1 cellular context compared by ENCODE assay signal in the genomic region with DNA sequence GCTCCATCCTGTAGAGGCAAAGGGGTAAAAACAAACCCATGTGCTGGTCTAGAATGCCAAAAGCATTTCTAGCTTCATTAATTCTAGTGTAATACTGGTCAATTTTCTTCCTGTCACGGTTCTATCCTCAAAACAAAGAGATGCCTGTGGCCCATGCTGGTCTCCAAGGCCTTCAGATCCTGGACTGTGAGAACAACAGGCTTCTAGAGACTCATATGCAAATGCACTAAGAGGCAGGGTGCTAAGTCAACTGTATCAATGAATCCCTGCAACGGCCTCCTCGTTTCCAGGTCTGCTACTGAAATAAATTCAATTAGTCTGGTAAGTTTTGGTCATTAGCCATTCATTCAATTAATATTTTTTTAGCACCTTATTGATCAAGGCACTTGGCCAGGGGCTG.
TF ChIP-seq lines count a peak whose summit lies in the region.

No MANE protein-coding gene starts in this region.

TF ChIP-seq in GM12878, 131 proteins besides CTCF, POLR2A, EP300 and RAD21:
- TF ChIP-seq, protein P1, sequence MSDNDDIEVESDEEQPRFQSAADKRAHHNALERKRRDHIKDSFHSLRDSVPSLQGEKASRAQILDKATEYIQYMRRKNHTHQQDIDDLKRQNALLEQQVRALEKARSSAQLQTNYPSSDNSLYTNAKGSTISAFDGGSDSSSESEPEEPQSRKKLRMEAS (IDR thresholded peaks at IDR 0.05; ENCODE audit: low read depth, low read length), result no peak
- TF ChIP-seq, protein P2, sequence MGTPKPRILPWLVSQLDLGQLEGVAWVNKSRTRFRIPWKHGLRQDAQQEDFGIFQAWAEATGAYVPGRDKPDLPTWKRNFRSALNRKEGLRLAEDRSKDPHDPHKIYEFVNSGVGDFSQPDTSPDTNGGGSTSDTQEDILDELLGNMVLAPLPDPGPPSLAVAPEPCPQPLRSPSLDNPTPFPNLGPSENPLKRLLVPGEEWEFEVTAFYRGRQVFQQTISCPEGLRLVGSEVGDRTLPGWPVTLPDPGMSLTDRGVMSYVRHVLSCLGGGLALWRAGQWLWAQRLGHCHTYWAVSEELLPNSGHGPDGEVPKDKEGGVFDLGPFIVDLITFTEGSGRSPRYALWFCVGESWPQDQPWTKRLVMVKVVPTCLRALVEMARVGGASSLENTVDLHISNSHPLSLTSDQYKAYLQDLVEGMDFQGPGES (IDR thresholded peaks at IDR 0.05), result no peak
- TF ChIP-seq ZNF24 (IDR thresholded peaks at IDR 0.05), result no peak
- no peak for TF ChIP-seq SREBF1 (IDR thresholded peaks at IDR 0.05; ENCODE audit: low read length)
- no peak for TF ChIP-seq BCL11A (IDR thresholded peaks at IDR 0.05; ENCODE audit: low read depth, low read length)
- no peak for TF ChIP-seq ZNF274 (IDR thresholded peaks at IDR 0.05; ENCODE audit: insufficient read depth, insufficient read length)
- TF ChIP-seq HDGF (IDR thresholded peaks at IDR 0.05), result no peak
- TF ChIP-seq, protein P3, sequence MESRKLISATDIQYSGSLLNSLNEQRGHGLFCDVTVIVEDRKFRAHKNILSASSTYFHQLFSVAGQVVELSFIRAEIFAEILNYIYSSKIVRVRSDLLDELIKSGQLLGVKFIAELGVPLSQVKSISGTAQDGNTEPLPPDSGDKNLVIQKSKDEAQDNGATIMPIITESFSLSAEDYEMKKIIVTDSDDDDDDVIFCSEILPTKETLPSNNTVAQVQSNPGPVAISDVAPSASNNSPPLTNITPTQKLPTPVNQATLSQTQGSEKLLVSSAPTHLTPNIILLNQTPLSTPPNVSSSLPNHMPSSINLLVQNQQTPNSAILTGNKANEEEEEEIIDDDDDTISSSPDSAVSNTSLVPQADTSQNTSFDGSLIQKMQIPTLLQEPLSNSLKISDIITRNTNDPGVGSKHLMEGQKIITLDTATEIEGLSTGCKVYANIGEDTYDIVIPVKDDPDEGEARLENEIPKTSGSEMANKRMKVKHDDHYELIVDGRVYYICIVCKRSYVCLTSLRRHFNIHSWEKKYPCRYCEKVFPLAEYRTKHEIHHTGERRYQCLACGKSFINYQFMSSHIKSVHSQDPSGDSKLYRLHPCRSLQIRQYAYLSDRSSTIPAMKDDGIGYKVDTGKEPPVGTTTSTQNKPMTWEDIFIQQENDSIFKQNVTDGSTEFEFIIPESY (IDR thresholded peaks at IDR 0.05), result no peak
- TF ChIP-seq, protein P4, sequence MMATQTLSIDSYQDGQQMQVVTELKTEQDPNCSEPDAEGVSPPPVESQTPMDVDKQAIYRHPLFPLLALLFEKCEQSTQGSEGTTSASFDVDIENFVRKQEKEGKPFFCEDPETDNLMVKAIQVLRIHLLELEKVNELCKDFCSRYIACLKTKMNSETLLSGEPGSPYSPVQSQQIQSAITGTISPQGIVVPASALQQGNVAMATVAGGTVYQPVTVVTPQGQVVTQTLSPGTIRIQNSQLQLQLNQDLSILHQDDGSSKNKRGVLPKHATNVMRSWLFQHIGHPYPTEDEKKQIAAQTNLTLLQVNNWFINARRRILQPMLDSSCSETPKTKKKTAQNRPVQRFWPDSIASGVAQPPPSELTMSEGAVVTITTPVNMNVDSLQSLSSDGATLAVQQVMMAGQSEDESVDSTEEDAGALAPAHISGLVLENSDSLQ (IDR thresholded peaks at IDR 0.05), result no peak
- TF ChIP-seq SRF (IDR thresholded peaks at IDR 0.05; ENCODE audit: low read depth in 2 of 2, low read length in 2 of 2), result no peak
- TF ChIP-seq, protein P5, sequence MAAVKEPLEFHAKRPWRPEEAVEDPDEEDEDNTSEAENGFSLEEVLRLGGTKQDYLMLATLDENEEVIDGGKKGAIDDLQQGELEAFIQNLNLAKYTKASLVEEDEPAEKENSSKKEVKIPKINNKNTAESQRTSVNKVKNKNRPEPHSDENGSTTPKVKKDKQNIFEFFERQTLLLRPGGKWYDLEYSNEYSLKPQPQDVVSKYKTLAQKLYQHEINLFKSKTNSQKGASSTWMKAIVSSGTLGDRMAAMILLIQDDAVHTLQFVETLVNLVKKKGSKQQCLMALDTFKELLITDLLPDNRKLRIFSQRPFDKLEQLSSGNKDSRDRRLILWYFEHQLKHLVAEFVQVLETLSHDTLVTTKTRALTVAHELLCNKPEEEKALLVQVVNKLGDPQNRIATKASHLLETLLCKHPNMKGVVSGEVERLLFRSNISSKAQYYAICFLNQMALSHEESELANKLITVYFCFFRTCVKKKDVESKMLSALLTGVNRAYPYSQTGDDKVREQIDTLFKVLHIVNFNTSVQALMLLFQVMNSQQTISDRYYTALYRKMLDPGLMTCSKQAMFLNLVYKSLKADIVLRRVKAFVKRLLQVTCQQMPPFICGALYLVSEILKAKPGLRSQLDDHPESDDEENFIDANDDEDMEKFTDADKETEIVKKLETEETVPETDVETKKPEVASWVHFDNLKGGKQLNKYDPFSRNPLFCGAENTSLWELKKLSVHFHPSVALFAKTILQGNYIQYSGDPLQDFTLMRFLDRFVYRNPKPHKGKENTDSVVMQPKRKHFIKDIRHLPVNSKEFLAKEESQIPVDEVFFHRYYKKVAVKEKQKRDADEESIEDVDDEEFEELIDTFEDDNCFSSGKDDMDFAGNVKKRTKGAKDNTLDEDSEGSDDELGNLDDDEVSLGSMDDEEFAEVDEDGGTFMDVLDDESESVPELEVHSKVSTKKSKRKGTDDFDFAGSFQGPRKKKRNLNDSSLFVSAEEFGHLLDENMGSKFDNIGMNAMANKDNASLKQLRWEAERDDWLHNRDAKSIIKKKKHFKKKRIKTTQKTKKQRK (IDR thresholded peaks at IDR 0.05; ENCODE audit: low read depth, low read length), result no peak
- TF ChIP-seq, protein P6, sequence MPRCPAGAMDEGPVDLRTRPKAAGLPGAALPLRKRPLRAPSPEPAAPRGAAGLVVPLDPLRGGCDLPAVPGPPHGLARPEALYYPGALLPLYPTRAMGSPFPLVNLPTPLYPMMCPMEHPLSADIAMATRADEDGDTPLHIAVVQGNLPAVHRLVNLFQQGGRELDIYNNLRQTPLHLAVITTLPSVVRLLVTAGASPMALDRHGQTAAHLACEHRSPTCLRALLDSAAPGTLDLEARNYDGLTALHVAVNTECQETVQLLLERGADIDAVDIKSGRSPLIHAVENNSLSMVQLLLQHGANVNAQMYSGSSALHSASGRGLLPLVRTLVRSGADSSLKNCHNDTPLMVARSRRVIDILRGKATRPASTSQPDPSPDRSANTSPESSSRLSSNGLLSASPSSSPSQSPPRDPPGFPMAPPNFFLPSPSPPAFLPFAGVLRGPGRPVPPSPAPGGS (IDR thresholded peaks at IDR 0.05; ENCODE audit: borderline replicate concordance, insufficient read depth, low read depth, low read length, poor library complexity, severe bottlenecking), result no peak
